Comparison of ENCODE assay signal across 8 cellular contexts in genomic region chr17:64081802-64082799, GRCh38. TPM values are rescaled to one million over a fixed set of nuclear protein-coding genes. Genes with fewer than 3 reads are reported as not detected.
DNase-seq lines count a peak whose midpoint lies in the region; ATAC-seq and TF ChIP-seq lines count a peak whose summit lies in the region.

No MANE protein-coding gene starts in this region.

- peaks cover 20% of the 10 kb centered on the region for H3K4me1 Mint-ChIP-seq in activated T-cell treated with anti-CD3 and anti-CD28 coated beads, Interleukin-2, amount 50 U/mL, for 4 hours (ENCODE audit: low read depth)

- ATAC-seq in activated T-cell treated with anti-CD3 and anti-CD28 coated beads, Interleukin-2, amount 50 U/mL, for 4 hours = peak; percentile 77 to 86
- ATAC-seq in HG03196 (IDR thresholded peaks at IDR 0.05; ENCODE audit: unreplicated experiment) (peak; percentile 49), HG02981 (IDR thresholded peaks at IDR 0.05; ENCODE audit: unreplicated experiment) (no peak)

- WGBS in adrenal gland, 4 donors = 30 to 45% (median 37%) methylated on average over 8 of the region's 8 CpGs
- 27% methylated on average over 8 of the region's 8 CpGs for WGBS in liver

- intact Hi-C loops in adrenal gland (cut with DNase I) = no loop called here

- H3K27ac ChIP-seq in adrenal gland = peak overlapping the region in 3 of 5 donors; percentile 17 to 68 (median 46)
- H3K27ac ChIP-seq in liver (ENCODE audit: low read depth in 1 of 2, low read length in 2 of 2) = peak overlapping the region; percentile 87 to 93

- TF ChIP-seq POLR2A in adrenal gland (IDR thresholded peaks at IDR 0.05) = no peak

- peak in 1 of 2 donors; percentile 63 for TF ChIP-seq RAD21 in liver (IDR thresholded peaks at IDR 0.05)

- TF ChIP-seq CTCF in adrenal gland (IDR thresholded peaks at IDR 0.05) = peak in 2 of 6 experiments; percentile 5
- no peak for TF ChIP-seq CTCF in liver (IDR thresholded peaks at IDR 0.05; ENCODE audit: low read depth, low read length, missing input control)

- DNase-seq in activated T-cell treated with anti-CD3 and anti-CD28 coated beads, Interleukin-2, amount 50 U/mL, for 4 hours = no peak
- DNase-seq in activated T-cell treated with anti-CD3 and anti-CD28 coated beads, Interleukin-2, amount 50 U/mL, for 48 hours = no peak
- DNase-seq in NCI-H82 (lab: John Stamatoyannopoulos, UW) (peak; percentile 100), adrenal gland (no peak), KG1 (lab: John Stamatoyannopoulos, UW) (no peak)

- H3K9me3 ChIP-seq in adrenal gland (replicated peaks in 1 of 3) (no peaks in the 10 kb centered on the region), liver (ENCODE audit: control insufficient read depth in 4 of 4, low read length in 3 of 4) (no peaks in the 10 kb centered on the region)

- H3K36me3 ChIP-seq in adrenal gland (replicated peaks in 1 of 2) = peaks cover 0 to 30% of the 10 kb centered on the region in 2 donors
- H3K36me3 ChIP-seq in liver (ENCODE audit: control insufficient read depth in 4 of 4, insufficient read depth in 3 of 4, low read depth in 1 of 4, low read length in 3 of 4) = peaks cover 0 to 12% (median 8%) of the 10 kb centered on the region in 4 donors

- H3K9me3 Mint-ChIP-seq in activated T-cell treated with anti-CD3 and anti-CD28 coated beads, Interleukin-2, amount 50 U/mL, for 4 hours = no peaks in the 10 kb centered on the region

- H3K4me3 Mint-ChIP-seq in activated T-cell treated with anti-CD3 and anti-CD28 coated beads, Interleukin-2, amount 50 U/mL, for 4 hours = peak overlapping the region; percentile 64

- H3K9ac ChIP-seq in liver (ENCODE audit: low read depth in 1 of 2, low read length in 2 of 2) = peak overlapping the region; percentile 38 to 72

- H3K4me1 ChIP-seq in adrenal gland (replicated peaks in 1 of 2) (peaks cover 24 to 51% of the 10 kb centered on the region in 2 donors), liver (ENCODE audit: control insufficient read depth in 4 of 4, insufficient read depth in 4 of 4, low read length in 3 of 4) (peaks cover 18 to 45% (median 28%) of the 10 kb centered on the region in 4 donors)

- H3K27me3 Mint-ChIP-seq in activated T-cell treated with anti-CD3 and anti-CD28 coated beads, Interleukin-2, amount 50 U/mL, for 4 hours (ENCODE audit: low read depth) = no peaks in the 10 kb centered on the region

- H3K27me3 ChIP-seq in adrenal gland (no peaks in the 10 kb centered on the region), liver (ENCODE audit: control insufficient read depth in 4 of 4, insufficient read depth in 4 of 4, low read length in 3 of 4) (no peaks in the 10 kb centered on the region)

- peaks cover 21% of the 10 kb centered on the region for H3K36me3 Mint-ChIP-seq in activated T-cell treated with anti-CD3 and anti-CD28 coated beads, Interleukin-2, amount 50 U/mL, for 4 hours (ENCODE audit: insufficient read depth)

- H3K4me3 ChIP-seq in adrenal gland (no peak overlapping the region), liver (ENCODE audit: low read depth in 1 of 3, low read length in 3 of 3) (no peak overlapping the region)

TF ChIP-seq in liver, 16 proteins besides CTCF, POLR2A, EP300 and RAD21:
- TF ChIP-seq FOXA1 (IDR thresholded peaks at IDR 0.05) = peak; percentile 93
- TF ChIP-seq ZBTB33 (IDR thresholded peaks at IDR 0.05) = peak; percentile 80
- peak; percentile 81 for TF ChIP-seq SP1 (IDR thresholded peaks at IDR 0.05)
- peak; percentile 28 for TF ChIP-seq HNF4G (IDR thresholded peaks at IDR 0.05)
- TF ChIP-seq ATF3 (IDR thresholded peaks at IDR 0.05) = peak; percentile 82
- TF ChIP-seq NR2F2 (IDR thresholded peaks at IDR 0.05) = no peak
- TF ChIP-seq TAF1 (conservative IDR thresholded peaks at IDR 0.05) = no peak
- peak in 1 of 2 donors; percentile 53 for TF ChIP-seq GABPA (IDR thresholded peaks at IDR 0.05 in 1 of 2, conservative IDR thresholded peaks at IDR 0.05 in 1 of 2)
- peak; percentile 68 to 69 for TF ChIP-seq HNF4A (conservative IDR thresholded peaks at IDR 0.05)
- TF ChIP-seq RXRA (IDR thresholded peaks at IDR 0.05) = peak; percentile 79 to 90
- TF ChIP-seq YY1 (IDR thresholded peaks at IDR 0.05) = peak; percentile 72
- TF ChIP-seq REST (IDR thresholded peaks at IDR 0.05) = peak; percentile 70
- peak; percentile 98 for TF ChIP-seq MAX (IDR thresholded peaks at IDR 0.05)
- TF ChIP-seq FOXA2 (IDR thresholded peaks at IDR 0.05) = peak; percentile 90
- peak; percentile 74 to 80 for TF ChIP-seq JUND (IDR thresholded peaks at IDR 0.05)
- peak in 1 of 2 donors; percentile 33 for TF ChIP-seq EGR1 (IDR thresholded peaks at IDR 0.05; ENCODE audit: low read depth in 2 of 2)

RNA-seq across cellular contexts. Expression of gene ERN1, which starts 47.8 kb away (rescaled TPM):
- 10 to 100 TPM; 16.2 to 29.3 (median 21.0) TPM for total RNA-seq in activated T-cell treated with anti-CD3 and anti-CD28 coated beads, Interleukin-2, amount 50 U/mL, for 4 hours
- total RNA-seq in adrenal gland = 100 to 1,000 TPM in 5 of 8 donors, 10 to 100 TPM in 3; 47.7 to 205 (median 122) TPM
- 10 to 100 TPM; 31.9 to 52.4 (median 32.6) TPM for polyA plus RNA-seq in adrenal gland
- 10 to 100 TPM in 1 of 2 donors, 1 to 10 TPM in 1; 7.5 to 35.1 TPM for total RNA-seq in liver
- 10 to 100 TPM in 1 of 2 donors, 1 to 10 TPM in 1; 6.3 to 22.3 TPM for polyA plus RNA-seq in liver
